ENCODE assay signal across 22 cellular contexts in genomic region chr1:1924378-1924777, GRCh38. TPM values are rescaled to one million over a fixed set of nuclear protein-coding genes. Genes with fewer than 3 reads are reported as not detected.
"Had no signal": no experiment of that assay in that cellular context is flagged by ENCODE, and none has a peak within 500 bp of the region (broad histone marks: within the 10 kb centered on the region; RNA-seq: fewer than 3 reads in every experiment).

No MANE protein-coding gene starts in this region.

- DNase-seq: activated CD4-positive, alpha-beta T cell treated with anti-CD3 and anti-CD28 coated beads, Interleukin-2, amount 50 U/mL, for 1 hour; activated CD4-positive, CD25-positive, alpha-beta regulatory T cell treated with anti-CD3 and anti-CD28 coated beads, Interleukin-2, amount 50 U/mL, for 72 hours; activated CD8-positive, alpha-beta memory T cell treated with anti-CD3 and anti-CD28 coated beads, Interleukin-2, amount 50 U/mL, for 4 hours; activated naive CD4-positive, alpha-beta T cell treated with anti-CD3 and anti-CD28 coated beads, Interleukin-2, amount 10 ng/mL, durations not matched to agents 7 days and 5 days; activated naive CD8-positive, alpha-beta T cell treated with anti-CD3 and anti-CD28 coated beads, Interleukin-2, amount 50 U/mL, for 24 hours; activated T-cell treated with anti-CD3 and anti-CD28 coated beads, Interleukin-2, amount 50 U/mL, for 4 hours; anterior cingulate cortex; caudate nucleus; foreskin keratinocyte; left lung; stimulated activated CD4-positive, alpha-beta T cell treated with anti-CD3 and anti-CD28 coated beads, Interleukin-2, amount 100 ng/mL, for 48 hours; stomach; T-helper 1 cell; upper lobe of right lung had no signal

- H3K4me3 ChIP-seq: left lung, prostate gland, right atrium auricular region, stomach, upper lobe of right lung had no signal

- FAIRE-seq: keratinocyte had no signal

- ATAC-seq: activated naive CD8-positive, alpha-beta T cell treated with anti-CD3 and anti-CD28 coated beads, Interleukin-2, amount 50 U/mL, for 24 hours; activated T-cell treated with anti-CD3 and anti-CD28 coated beads, Interleukin-2, amount 50 U/mL, for 4 hours; foreskin keratinocyte; left lung; upper lobe of right lung had no signal

- H3K4me1 ChIP-seq: foreskin keratinocyte, left lung, prostate gland, upper lobe of right lung had no signal

- H3K36me3 ChIP-seq: left lung, prostate gland, right atrium auricular region, stomach, upper lobe of right lung had no signal

- H3K27me3 ChIP-seq: right atrium auricular region, stomach, upper lobe of right lung had no signal

- H3K9me3 ChIP-seq: left lung, prostate gland, right atrium auricular region, stomach, upper lobe of right lung had no signal

- H3K27ac ChIP-seq: foreskin keratinocyte, left lung, prostate gland, right atrium auricular region, stomach, upper lobe of right lung, VCaP had no signal

RNA-seq across cellular contexts. Expression of gene TMEM52, which starts 5.3 kb away (rescaled TPM):
- total RNA-seq: osteocyte had no signal

RNA-seq across cellular contexts. Expression of gene CALML6, which starts 9.3 kb away (rescaled TPM):
- total RNA-seq: epithelial cell of proximal tubule, foreskin keratinocyte, mononuclear cell, right atrium auricular region, stomach had no signal
- polyA plus RNA-seq: neural cell had no signal
